8 cellular contexts compared by ENCODE assay signal in genomic region chr6:29722773-29723665, GRCh38. TPM values are rescaled to one million over a fixed set of nuclear protein-coding genes. Genes with fewer than 3 reads are reported as not detected.
DNase-seq lines count a peak whose midpoint lies in the region; ATAC-seq, FAIRE-seq and TF ChIP-seq lines count a peak whose summit lies in the region.

Gene HLA-F, plus strand, starts transcription at chr6:29723434. Its CDS starts 30 bp downstream, at chr6:29723464.

- no peaks in the 10 kb centered on the region for H3K4me1 Mint-ChIP-seq in mesothelial cell of epicardium

- peak; percentile 23 for DNase-seq in NCI-H1436 (lab: John Stamatoyannopoulos, UW)
- no peak for DNase-seq in NCI-H1436 treated with DMSO at 0.1 percent for 48 hours (lab: John Stamatoyannopoulos, UW)
- peak; percentile 35 for DNase-seq in NCI-H69 (lab: John Stamatoyannopoulos, UW)
- peak; percentile 79 for DNase-seq in activated CD8-positive, alpha-beta memory T cell treated with anti-CD3 and anti-CD28 coated beads, Interleukin-2, amount 50 U/mL, for 4 hours
- DNase-seq in mesothelial cell of epicardium (ENCODE audit: low spot score in 2 of 2, unreplicated experiment in 2 of 2): peak in 1 of 2 experiments; percentile 66
- DNase-seq in stimulated activated CD8-positive, alpha-beta memory T cell treated with anti-CD3 and anti-CD28 coated beads, Interleukin-15, amount 100 ng/mL, for 1 hour (ENCODE audit: low read depth): peak; percentile 67

- peak; percentile 83 for ATAC-seq in HG02970 (IDR thresholded peaks at IDR 0.05; ENCODE audit: low FRiP score, unreplicated experiment)

- no peaks in the 10 kb centered on the region for H3K9me3 Mint-ChIP-seq in mesothelial cell of epicardium

- peak; percentile 91 for FAIRE-seq in endometrium (lab: Jason Lieb, UNC)

- H3K36me3 Mint-ChIP-seq in mesothelial cell of epicardium: no peaks in the 10 kb centered on the region

- H3K27me3 Mint-ChIP-seq in mesothelial cell of epicardium (ENCODE audit: low read depth): peaks cover 75% of the 10 kb centered on the region

- TF ChIP-seq CTCF in mesothelial cell of epicardium (IDR thresholded peaks at IDR 0.05; ENCODE audit: unreplicated experiment): no peak

- no peak within 1 kb of the TSS for H3K27ac Mint-ChIP-seq in mesothelial cell of epicardium

- H3K4me3 Mint-ChIP-seq in mesothelial cell of epicardium: peak within 1 kb of the TSS; percentile 62

RNA-seq across cellular contexts. Expression of gene HLA-F, which starts in this region (rescaled TPM):
- total RNA-seq in mesothelial cell of epicardium: 2.0 to 2.5 TPM (median 2.1 TPM) in 3 replicates
